ENCODE assay signal across 8 cellular contexts in genomic region chr1:16082283-16083038, GRCh38.
DNase-seq lines count a peak whose midpoint lies in the region; ATAC-seq and TF ChIP-seq lines count a peak whose summit lies in the region.

No MANE protein-coding gene starts in this region.

- H3K4me1 ChIP-seq in tibial artery = peaks cover 0 to 8% (median 5%) of the 10 kb centered on the region in 4 donors

- H3K27ac Mint-ChIP-seq in nephron = peak overlapping the region in 1 of 3 experiments; percentile 23

- TF ChIP-seq POLR2A in erythroblast (IDR thresholded peaks at IDR 0.05; ENCODE audit: low read length) = no peak

- peak; percentile 63 to 78 (median 71) for TF ChIP-seq CTCF in nephron (IDR thresholded peaks at IDR 0.05; ENCODE audit: unreplicated experiment in 3 of 3)
- peak; percentile 75 to 84 for TF ChIP-seq CTCF in tibial artery (IDR thresholded peaks at IDR 0.05)

- no peak overlapping the region for H3K4me3 ChIP-seq in tibial artery

- no peaks in the 10 kb centered on the region for H3K36me3 Mint-ChIP-seq in nephron (ENCODE audit: low read depth)

- intact Hi-C loops in tibial artery (cut with DNase I; ENCODE audit: low total_unique reads) = loop anchor here (10.0 kb wide), 1 partner anchor 292 kb away; no protein-coding TSS in a partner anchor

- no peak overlapping the region for H3K27ac ChIP-seq in tibial artery

- no peaks in the 10 kb centered on the region for H3K27me3 ChIP-seq in tibial artery

- H3K4me1 Mint-ChIP-seq in nephron = peaks cover 9% of the 10 kb centered on the region

- no peaks in the 10 kb centered on the region for H3K9me3 Mint-ChIP-seq in nephron

- no peaks in the 10 kb centered on the region for H3K9me3 ChIP-seq in tibial artery

- peaks cover 11% of the 10 kb centered on the region for H3K27me3 Mint-ChIP-seq in nephron (ENCODE audit: low read depth)

- ATAC-seq in GM18498 (IDR thresholded peaks at IDR 0.05; ENCODE audit: unreplicated experiment) = no peak

- DNase-seq in activated gamma-delta T cell treated with Interleukin-2 at 50 U/mL for 16 hours (peak; percentile 56), activated gamma-delta T cell (lab: John Stamatoyannopoulos, UW) (no peak), NCI-H69 (lab: John Stamatoyannopoulos, UW) (peak; percentile 37), erythroblast (lab: John Stamatoyannopoulos, UW) (peak; percentile 66 to 85), tibial artery (no peak)
- peak; percentile 23 for DNase-seq in activated CD8-positive, alpha-beta memory T cell treated with anti-CD3 and anti-CD28 coated beads, Interleukin-2, amount 50 U/mL, for 24 hours (ENCODE audit: extremely low read depth)

- H3K4me3 Mint-ChIP-seq in nephron = no peak overlapping the region

- H3K36me3 ChIP-seq in tibial artery = no peaks in the 10 kb centered on the region

Comparison
In these comparisons a context has a peak if more than half of its experiments do, and no peak if none do; other contexts are left out.
1. DNase-seq: peak in activated gamma-delta T cell treated with Interleukin-2 at 50 U/mL for 16 hours (single experiment), NCI-H69 (single experiment), activated CD8-positive, alpha-beta memory T cell treated with anti-CD3 and anti-CD28 coated beads, Interleukin-2, amount 50 U/mL, for 24 hours (single experiment) and erythroblast (2 of 2); none in activated gamma-delta T cell (single experiment) and tibial artery (0 of 2).